In the genomic region with DNA sequence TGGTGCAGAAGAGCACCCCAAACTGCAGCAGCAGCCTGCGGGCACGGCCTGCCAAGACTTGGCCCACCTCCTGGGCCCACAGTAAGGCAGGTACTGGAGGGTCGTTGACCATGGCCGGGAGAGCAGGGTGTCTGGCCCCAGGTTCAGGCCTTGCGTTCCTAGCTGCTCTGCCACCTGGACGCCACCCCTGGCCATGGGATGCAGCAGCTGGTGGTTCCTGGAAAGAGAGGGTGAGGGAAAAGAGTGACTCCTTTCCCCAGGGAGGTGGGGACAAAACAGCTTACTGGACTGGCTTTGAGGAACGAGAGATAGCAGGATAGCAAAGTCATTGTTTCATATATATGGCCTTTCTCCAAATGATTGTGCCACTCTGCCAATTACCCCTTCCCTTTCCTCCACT, we compare ENCODE assay signal across 8 cellular contexts. TPM values are rescaled to one million over a fixed set of nuclear protein-coding genes. Genes with fewer than 3 reads are reported as not detected.
A peak's percentile ranks its signal among the peaks of the same experiment; 100 is the strongest.
DNase-seq lines count a peak whose midpoint lies in the region; ATAC-seq lines count a peak whose summit lies in the region.

No MANE protein-coding gene starts in this region.

- no peak overlapping the region for H2BK5ac ChIP-seq in mesenchymal stem cell (ENCODE audit: low read depth, low read length, poor library complexity, severe bottlenecking)

- H2BK120ac ChIP-seq in mesenchymal stem cell (ENCODE audit: low read depth, low read length): no peak overlapping the region

- peak overlapping the region; percentile 82 for H3K27ac ChIP-seq in mesenchymal stem cell (ENCODE audit: low read length, poor library complexity, severe bottlenecking)

- WGBS in mesenchymal stem cell: 78% methylated on average over 7 of the region's 7 CpGs

- peaks cover 35 to 36% of the 10 kb centered on the region in 2 experiments for H3K36me3 ChIP-seq in mesenchymal stem cell (ENCODE audit: control insufficient read depth in 1 of 2, insufficient read depth in 2 of 2, low read depth in 1 of 2, low read length in 2 of 2)

- H2BK12ac ChIP-seq in mesenchymal stem cell (ENCODE audit: low read length in 2 of 2): peak overlapping the region in 1 of 2 experiments; percentile 1

- H3K79me1 ChIP-seq in mesenchymal stem cell (replicated peaks; ENCODE audit: low read length, poor library complexity, severe bottlenecking): peaks cover 18% of the 10 kb centered on the region

- no peak overlapping the region for H2AK5ac ChIP-seq in mesenchymal stem cell (ENCODE audit: low read length, severe bottlenecking)

- peaks cover 33% of the 10 kb centered on the region for H3K4me1 ChIP-seq in mesenchymal stem cell (ENCODE audit: control insufficient read depth, insufficient read depth, low read depth, low read length)

- peak overlapping the region in 1 of 2 experiments; percentile 19 for H3K18ac ChIP-seq in mesenchymal stem cell (ENCODE audit: low read depth in 1 of 2, low read length in 2 of 2)

- H3K4me2 ChIP-seq in mesenchymal stem cell (ENCODE audit: low read length, poor library complexity, severe bottlenecking): peak overlapping the region; percentile 68

- DNase-seq in COR-L47 (lab: John Stamatoyannopoulos, UW) (peak; percentile 36), NCI-H1105 (lab: John Stamatoyannopoulos, UW) (peak; percentile 24), T47D (ENCODE audit: low read depth in 1 of 2, low spot score in 1 of 2) (peak; percentile 61 to 64), mesenchymal stem cell (no peak), nucleus accumbens (lab: John Stamatoyannopoulos, UW) (no peak), NCI-H2081 treated with DMSO at 0.1 percent for 48 hours (lab: John Stamatoyannopoulos, UW) (no peak)

- in situ Hi-C loops in T47D (cut with HindIII; ENCODE audit: low pct_unique_long_range_greater_than_20kb, low sequenced_read_pairs): no loop called here

- no peak overlapping the region for H2AFZ ChIP-seq in mesenchymal stem cell (ENCODE audit: low read depth, low read length)

- H3K14ac ChIP-seq in mesenchymal stem cell (ENCODE audit: low read length in 2 of 2): peak overlapping the region in 1 of 2 experiments; percentile 8

- peak overlapping the region; percentile 81 for H4K91ac ChIP-seq in mesenchymal stem cell (ENCODE audit: low read length)

- H3K27me3 ChIP-seq in mesenchymal stem cell (ENCODE audit: control insufficient read depth in 1 of 2, insufficient read depth in 1 of 2, low read length in 2 of 2): no peaks in the 10 kb centered on the region

- ATAC-seq in GM18867 (IDR thresholded peaks at IDR 0.05; ENCODE audit: unreplicated experiment) (no peak), GM18909 (IDR thresholded peaks at IDR 0.05; ENCODE audit: poor library complexity, unreplicated experiment) (no peak)

- no peak overlapping the region for H2BK15ac ChIP-seq in mesenchymal stem cell (ENCODE audit: low read depth, poor library complexity, severe bottlenecking)

- H3K9me3 ChIP-seq in mesenchymal stem cell (ENCODE audit: control insufficient read depth, low read length): no peaks in the 10 kb centered on the region

- no peak overlapping the region for H3K4ac ChIP-seq in mesenchymal stem cell (ENCODE audit: low read depth in 1 of 2, low read length in 2 of 2)

- peak overlapping the region in 1 of 2 experiments; percentile 63 for H3K23ac ChIP-seq in mesenchymal stem cell (ENCODE audit: low read length in 2 of 2)

- no peak overlapping the region for H4K8ac ChIP-seq in mesenchymal stem cell (ENCODE audit: low read length)

- peak overlapping the region in 1 of 2 experiments; percentile 91 for H3K4me3 ChIP-seq in mesenchymal stem cell (ENCODE audit: insufficient read depth in 1 of 2, low read depth in 1 of 2, low read length in 2 of 2)

- peak overlapping the region; percentile 98 for H3K9ac ChIP-seq in mesenchymal stem cell (ENCODE audit: low read length)

RNA-seq across cellular contexts. Expression of a gene that starts 1.8 kb away (rescaled TPM):
- 41.4 TPM for polyA plus RNA-seq in mesenchymal stem cell (2013, experiment 1 of 2)
- polyA plus RNA-seq in mesenchymal stem cell (2013, experiment 2 of 2): 41.0 TPM

RNA-seq across cellular contexts. Expression of a gene that starts 2.1 kb away (rescaled TPM):
- 0.10 TPM for polyA plus RNA-seq in mesenchymal stem cell (2013, experiment 1 of 2)
- 0.07 TPM for polyA plus RNA-seq in mesenchymal stem cell (2013, experiment 2 of 2)

RNA-seq across cellular contexts. Expression of a gene that starts 16.1 kb away (rescaled TPM):
- 3.7 TPM for polyA plus RNA-seq in mesenchymal stem cell (2013, experiment 1 of 2)
- 4.0 TPM for polyA plus RNA-seq in mesenchymal stem cell (2013, experiment 2 of 2)

RNA-seq across cellular contexts. Expression of a gene that starts 21.9 kb away (rescaled TPM):
- polyA plus RNA-seq in mesenchymal stem cell (2013, experiment 1 of 2): 29.8 TPM
- 28.0 TPM for polyA plus RNA-seq in mesenchymal stem cell (2013, experiment 2 of 2)

RNA-seq across cellular contexts. Expression of a gene that starts 22.9 kb away (rescaled TPM):
- polyA plus RNA-seq in mesenchymal stem cell (2013, experiment 1 of 2): 65.8 TPM
- polyA plus RNA-seq in mesenchymal stem cell (2013, experiment 2 of 2): 64.2 TPM

Comparison
In these comparisons a context has a peak if more than half of its experiments do, and no peak if none do; other contexts are left out.
1. DNase-seq: peak in COR-L47 (single experiment), NCI-H1105 (single experiment) and T47D (2 of 2); none in mesenchymal stem cell (single experiment), nucleus accumbens (0 of 56) and NCI-H2081 treated with DMSO at 0.1 percent for 48 hours (single experiment).